Comparison of ENCODE assay signal across 1 cellular context in the genomic region with DNA sequence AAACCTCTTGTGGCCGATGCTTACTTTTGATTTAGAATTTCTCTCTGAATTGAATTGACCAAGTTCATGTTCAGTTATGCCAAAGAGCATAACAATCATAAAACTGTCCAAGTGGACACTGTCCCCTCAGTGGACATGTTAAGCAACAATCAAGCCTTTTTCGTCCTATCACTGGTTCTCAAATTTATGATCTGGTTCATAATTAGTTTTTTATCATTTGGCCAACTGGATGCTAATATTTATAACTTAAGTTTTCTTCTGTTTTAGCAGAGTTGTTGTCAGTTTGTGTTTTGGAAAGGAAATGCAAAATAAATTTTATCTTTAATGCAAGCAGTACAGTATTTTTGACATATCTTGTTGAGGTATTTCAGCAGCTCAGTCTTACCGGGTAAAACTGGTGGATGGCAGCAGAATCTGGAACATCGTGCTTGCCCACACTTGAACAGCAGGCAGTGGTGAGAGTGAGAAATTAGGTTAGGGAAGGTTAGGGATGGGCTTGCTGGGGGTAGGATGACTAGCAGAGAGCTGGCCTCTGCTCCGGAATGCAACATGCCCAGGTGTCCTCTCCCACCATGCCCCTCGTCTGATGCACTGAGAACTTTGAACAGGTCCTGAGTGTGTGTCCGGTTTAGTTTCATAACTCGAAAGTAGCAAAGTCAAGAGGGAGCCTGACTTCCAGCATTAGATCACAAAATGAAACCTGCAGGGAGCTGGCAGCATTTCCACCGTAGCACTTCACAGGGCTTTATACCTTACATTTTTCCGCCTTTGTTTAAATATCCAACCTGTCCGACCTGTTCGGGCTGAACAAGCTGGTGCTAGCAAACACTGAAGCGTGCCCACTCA.
A peak's percentile ranks its signal among the peaks of the same experiment; 100 is the strongest.
TF ChIP-seq lines count a peak whose summit lies in the region.

No MANE protein-coding gene starts in this region.

TF ChIP-seq in HepG2, 621 proteins besides CTCF, POLR2A, EP300 and RAD21 (continued from another document and continues in another):
- TF ChIP-seq, protein P1, sequence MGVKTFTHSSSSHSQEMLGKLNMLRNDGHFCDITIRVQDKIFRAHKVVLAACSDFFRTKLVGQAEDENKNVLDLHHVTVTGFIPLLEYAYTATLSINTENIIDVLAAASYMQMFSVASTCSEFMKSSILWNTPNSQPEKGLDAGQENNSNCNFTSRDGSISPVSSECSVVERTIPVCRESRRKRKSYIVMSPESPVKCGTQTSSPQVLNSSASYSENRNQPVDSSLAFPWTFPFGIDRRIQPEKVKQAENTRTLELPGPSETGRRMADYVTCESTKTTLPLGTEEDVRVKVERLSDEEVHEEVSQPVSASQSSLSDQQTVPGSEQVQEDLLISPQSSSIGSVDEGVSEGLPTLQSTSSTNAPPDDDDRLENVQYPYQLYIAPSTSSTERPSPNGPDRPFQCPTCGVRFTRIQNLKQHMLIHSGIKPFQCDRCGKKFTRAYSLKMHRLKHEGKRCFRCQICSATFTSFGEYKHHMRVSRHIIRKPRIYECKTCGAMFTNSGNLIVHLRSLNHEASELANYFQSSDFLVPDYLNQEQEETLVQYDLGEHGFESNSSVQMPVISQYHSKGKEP (CRISPR knock-in tag; IDR thresholded peaks at IDR 0.05): no peak
- TF ChIP-seq PLRG1 (conservative IDR thresholded peaks at IDR 0.05) (no peak), TFE3 (CRISPR knock-in tag; IDR thresholded peaks at IDR 0.05) (0 out of 2 replicates have a peak, but pooled peaks have one; percentile 28), ZNF44 (CRISPR knock-in tag; IDR thresholded peaks at IDR 0.05) (no peak), KLF6 (CRISPR knock-in tag; IDR thresholded peaks at IDR 0.05) (no peak), NCOA1 (CRISPR knock-in tag; IDR thresholded peaks at IDR 0.05) (no peak), GABPB1 (CRISPR knock-in tag; IDR thresholded peaks at IDR 0.05) (no peak), ZNF607 (CRISPR knock-in tag; IDR thresholded peaks at IDR 0.05; ENCODE audit: borderline replicate concordance) (no peak), HOXD1 (CRISPR knock-in tag; IDR thresholded peaks at IDR 0.05) (no peak), ZNF207 (IDR thresholded peaks at IDR 0.05; ENCODE audit: borderline replicate concordance) (no peak), TBX2 (CRISPR knock-in tag; IDR thresholded peaks at IDR 0.05; ENCODE audit: borderline replicate concordance) (peak; percentile 48; the same call in 1 of the 2 replicates), MLXIP (CRISPR knock-in tag; IDR thresholded peaks at IDR 0.05; ENCODE audit: borderline replicate concordance) (no peak), ZNF512 (CRISPR knock-in tag; IDR thresholded peaks at IDR 0.05) (no peak), PRPF4 (IDR thresholded peaks at IDR 0.05; ENCODE audit: low read depth, low read length, poor library complexity, severe bottlenecking) (no peak), NCOA2 (CRISPR knock-in tag; IDR thresholded peaks at IDR 0.05) (0 out of 2 replicates have a peak, but pooled peaks have one; percentile 21), SRSF4 (IDR thresholded peaks at IDR 0.05; ENCODE audit: low read depth, low read length, poor library complexity, severe bottlenecking) (no peak), TOPORS (CRISPR knock-in tag; IDR thresholded peaks at IDR 0.05) (0 out of 2 replicates have a peak, but pooled peaks have one; percentile 64), KDM6A (CRISPR knock-in tag; IDR thresholded peaks at IDR 0.05; ENCODE audit: low read depth) (no peak), ZNF235 (CRISPR knock-in tag; IDR thresholded peaks at IDR 0.05; ENCODE audit: borderline replicate concordance) (peak; percentile 47; the same call in 1 of the 2 replicates), ZNF75D (CRISPR knock-in tag; IDR thresholded peaks at IDR 0.05; ENCODE audit: borderline replicate concordance) (no peak), BRCA1 (CRISPR knock-in tag; IDR thresholded peaks at IDR 0.05) (no peak; the same call in 1 of the 2 replicates), ZNF282 (IDR thresholded peaks at IDR 0.05; ENCODE audit: partially characterized antibody) (no peak), ZNF121 (CRISPR knock-in tag; IDR thresholded peaks at IDR 0.05) (0 out of 2 replicates have a peak, but pooled peaks have one; percentile 10)
- TF ChIP-seq, protein P2, sequence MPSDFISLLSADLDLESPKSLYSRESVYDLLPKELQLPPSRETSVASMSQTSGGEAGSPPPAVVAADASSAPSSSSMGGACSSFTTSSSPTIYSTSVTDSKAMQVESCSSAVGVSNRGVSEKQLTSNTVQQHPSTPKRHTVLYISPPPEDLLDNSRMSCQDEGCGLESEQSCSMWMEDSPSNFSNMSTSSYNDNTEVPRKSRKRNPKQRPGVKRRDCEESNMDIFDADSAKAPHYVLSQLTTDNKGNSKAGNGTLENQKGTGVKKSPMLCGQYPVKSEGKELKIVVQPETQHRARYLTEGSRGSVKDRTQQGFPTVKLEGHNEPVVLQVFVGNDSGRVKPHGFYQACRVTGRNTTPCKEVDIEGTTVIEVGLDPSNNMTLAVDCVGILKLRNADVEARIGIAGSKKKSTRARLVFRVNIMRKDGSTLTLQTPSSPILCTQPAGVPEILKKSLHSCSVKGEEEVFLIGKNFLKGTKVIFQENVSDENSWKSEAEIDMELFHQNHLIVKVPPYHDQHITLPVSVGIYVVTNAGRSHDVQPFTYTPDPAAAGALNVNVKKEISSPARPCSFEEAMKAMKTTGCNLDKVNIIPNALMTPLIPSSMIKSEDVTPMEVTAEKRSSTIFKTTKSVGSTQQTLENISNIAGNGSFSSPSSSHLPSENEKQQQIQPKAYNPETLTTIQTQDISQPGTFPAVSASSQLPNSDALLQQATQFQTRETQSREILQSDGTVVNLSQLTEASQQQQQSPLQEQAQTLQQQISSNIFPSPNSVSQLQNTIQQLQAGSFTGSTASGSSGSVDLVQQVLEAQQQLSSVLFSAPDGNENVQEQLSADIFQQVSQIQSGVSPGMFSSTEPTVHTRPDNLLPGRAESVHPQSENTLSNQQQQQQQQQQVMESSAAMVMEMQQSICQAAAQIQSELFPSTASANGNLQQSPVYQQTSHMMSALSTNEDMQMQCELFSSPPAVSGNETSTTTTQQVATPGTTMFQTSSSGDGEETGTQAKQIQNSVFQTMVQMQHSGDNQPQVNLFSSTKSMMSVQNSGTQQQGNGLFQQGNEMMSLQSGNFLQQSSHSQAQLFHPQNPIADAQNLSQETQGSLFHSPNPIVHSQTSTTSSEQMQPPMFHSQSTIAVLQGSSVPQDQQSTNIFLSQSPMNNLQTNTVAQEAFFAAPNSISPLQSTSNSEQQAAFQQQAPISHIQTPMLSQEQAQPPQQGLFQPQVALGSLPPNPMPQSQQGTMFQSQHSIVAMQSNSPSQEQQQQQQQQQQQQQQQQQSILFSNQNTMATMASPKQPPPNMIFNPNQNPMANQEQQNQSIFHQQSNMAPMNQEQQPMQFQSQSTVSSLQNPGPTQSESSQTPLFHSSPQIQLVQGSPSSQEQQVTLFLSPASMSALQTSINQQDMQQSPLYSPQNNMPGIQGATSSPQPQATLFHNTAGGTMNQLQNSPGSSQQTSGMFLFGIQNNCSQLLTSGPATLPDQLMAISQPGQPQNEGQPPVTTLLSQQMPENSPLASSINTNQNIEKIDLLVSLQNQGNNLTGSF (CRISPR knock-in tag; IDR thresholded peaks at IDR 0.05): no peak
- TF ChIP-seq, protein P3, sequence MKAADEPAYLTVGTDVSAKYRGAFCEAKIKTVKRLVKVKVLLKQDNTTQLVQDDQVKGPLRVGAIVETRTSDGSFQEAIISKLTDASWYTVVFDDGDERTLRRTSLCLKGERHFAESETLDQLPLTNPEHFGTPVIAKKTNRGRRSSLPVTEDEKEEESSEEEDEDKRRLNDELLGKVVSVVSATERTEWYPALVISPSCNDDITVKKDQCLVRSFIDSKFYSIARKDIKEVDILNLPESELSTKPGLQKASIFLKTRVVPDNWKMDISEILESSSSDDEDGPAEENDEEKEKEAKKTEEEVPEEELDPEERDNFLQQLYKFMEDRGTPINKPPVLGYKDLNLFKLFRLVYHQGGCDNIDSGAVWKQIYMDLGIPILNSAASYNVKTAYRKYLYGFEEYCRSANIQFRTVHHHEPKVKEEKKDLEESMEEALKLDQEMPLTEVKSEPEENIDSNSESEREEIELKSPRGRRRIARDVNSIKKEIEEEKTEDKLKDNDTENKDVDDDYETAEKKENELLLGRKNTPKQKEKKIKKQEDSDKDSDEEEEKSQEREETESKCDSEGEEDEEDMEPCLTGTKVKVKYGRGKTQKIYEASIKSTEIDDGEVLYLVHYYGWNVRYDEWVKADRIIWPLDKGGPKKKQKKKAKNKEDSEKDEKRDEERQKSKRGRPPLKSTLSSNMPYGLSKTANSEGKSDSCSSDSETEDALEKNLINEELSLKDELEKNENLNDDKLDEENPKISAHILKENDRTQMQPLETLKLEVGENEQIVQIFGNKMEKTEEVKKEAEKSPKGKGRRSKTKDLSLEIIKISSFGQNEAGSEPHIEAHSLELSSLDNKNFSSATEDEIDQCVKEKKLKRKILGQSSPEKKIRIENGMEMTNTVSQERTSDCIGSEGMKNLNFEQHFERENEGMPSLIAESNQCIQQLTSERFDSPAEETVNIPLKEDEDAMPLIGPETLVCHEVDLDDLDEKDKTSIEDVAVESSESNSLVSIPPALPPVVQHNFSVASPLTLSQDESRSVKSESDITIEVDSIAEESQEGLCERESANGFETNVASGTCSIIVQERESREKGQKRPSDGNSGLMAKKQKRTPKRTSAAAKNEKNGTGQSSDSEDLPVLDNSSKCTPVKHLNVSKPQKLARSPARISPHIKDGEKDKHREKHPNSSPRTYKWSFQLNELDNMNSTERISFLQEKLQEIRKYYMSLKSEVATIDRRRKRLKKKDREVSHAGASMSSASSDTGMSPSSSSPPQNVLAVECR (CRISPR knock-in tag; IDR thresholded peaks at IDR 0.05; ENCODE audit: borderline replicate concordance): peak; percentile 45; the same call in 1 of the 2 replicates
- TF ChIP-seq, protein P4, sequence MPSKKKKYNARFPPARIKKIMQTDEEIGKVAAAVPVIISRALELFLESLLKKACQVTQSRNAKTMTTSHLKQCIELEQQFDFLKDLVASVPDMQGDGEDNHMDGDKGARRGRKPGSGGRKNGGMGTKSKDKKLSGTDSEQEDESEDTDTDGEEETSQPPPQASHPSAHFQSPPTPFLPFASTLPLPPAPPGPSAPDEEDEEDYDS (CRISPR knock-in tag; IDR thresholded peaks at IDR 0.05): peak; percentile 60; the same call in 1 of the 2 replicates
